In genomic region chr2:95760839-95761525, GRCh38 we compare ENCODE assay signal across 13 cellular contexts.
DNase-seq lines count a peak whose midpoint lies in the region; TF ChIP-seq lines count a peak whose summit lies in the region.
"Had no signal": no experiment of that assay in that cellular context is flagged by ENCODE, and none has a peak within 500 bp of the region (broad histone marks: within the 10 kb centered on the region; RNA-seq: fewer than 3 reads in every experiment).

No MANE protein-coding gene starts in this region.

- H3K4me3 Mint-ChIP-seq in Calu3 (ENCODE audit: low read depth, unreplicated experiment): no peak overlapping the region
- H3K4me3 Mint-ChIP-seq: activated naive CD8-positive, alpha-beta T cell had no signal

- H3K27me3 ChIP-seq in osteoblast (ENCODE audit: insufficient read depth, low read length) (no peaks in the 10 kb centered on the region), suprapubic skin (no peaks in the 10 kb centered on the region)

- H3K4me1 Mint-ChIP-seq in Calu3 (ENCODE audit: low read depth, unreplicated experiment): no peaks in the 10 kb centered on the region

- H4K20me1 ChIP-seq in osteoblast (ENCODE audit: insufficient read depth, low read length): no peaks in the 10 kb centered on the region

- no peak overlapping the region for H3K27ac Mint-ChIP-seq in Calu3 (ENCODE audit: unreplicated experiment)
- H3K27ac Mint-ChIP-seq: activated naive CD8-positive, alpha-beta T cell had no signal

- TF ChIP-seq POLR2A in suprapubic skin (IDR thresholded peaks at IDR 0.05): no peak

- H3K36me3 Mint-ChIP-seq in Calu3 (ENCODE audit: insufficient read depth, unreplicated experiment): no peaks in the 10 kb centered on the region
- H3K36me3 Mint-ChIP-seq: activated naive CD8-positive, alpha-beta T cell had no signal

- H3K4me3 ChIP-seq in epithelial cell of proximal tubule (ENCODE audit: low read depth, low read length): no peak overlapping the region
- no peak overlapping the region for H3K4me3 ChIP-seq in osteoblast (ENCODE audit: insufficient read depth, low read length)
- no peak overlapping the region for H3K4me3 ChIP-seq in suprapubic skin

- H3K27ac ChIP-seq in osteoblast (ENCODE audit: low read depth, low read length) (no peak overlapping the region), suprapubic skin (no peak overlapping the region)

- WGBS in suprapubic skin: 62% methylated on average over 4 of the region's 11 CpGs

- DNase-seq in GM03348 (ENCODE audit: low spot score) (peak; percentile 90), NCI-H69 (lab: John Stamatoyannopoulos, UW) (peak; percentile 4), epithelial cell of proximal tubule (ENCODE audit: low read depth) (peak; percentile 29), osteoblast (ENCODE audit: insufficient read length, low spot score, missing footprints) (peak; percentile 94), suprapubic skin (ENCODE audit: low spot score in 2 of 2) (no peak), cerebellar nuclear complex (lab: John Stamatoyannopoulos, UW) (no peak), NCI-H2029 treated with DMSO at 0.1 percent for 48 hours (lab: John Stamatoyannopoulos, UW) (no peak), Calu3 (no peak)
- DNase-seq: GF-D8, left cardiac atrium, NCI-H2081, SIG-M5 had no signal

- H3K36me3 ChIP-seq in osteoblast (ENCODE audit: insufficient read depth, low read length) (no peaks in the 10 kb centered on the region), suprapubic skin (no peaks in the 10 kb centered on the region)

- H3K27me3 Mint-ChIP-seq in Calu3 (ENCODE audit: unreplicated experiment): peaks cover 14% of the 10 kb centered on the region
- H3K27me3 Mint-ChIP-seq: activated naive CD8-positive, alpha-beta T cell had no signal

- no peak overlapping the region for H3K4me2 ChIP-seq in osteoblast (ENCODE audit: insufficient read depth, low read length)

- CTCF ChIA-PET in Calu3 (lab: Charles Lee): no interaction called here

- no peak for TF ChIP-seq CTCF in epithelial cell of proximal tubule (conservative IDR thresholded peaks at IDR 0.05; ENCODE audit: low read depth, low read length)
- TF ChIP-seq CTCF in osteoblast (IDR thresholded peaks at IDR 0.05; ENCODE audit: extremely low read depth, low read depth, low read length): no peak
- TF ChIP-seq CTCF in suprapubic skin (IDR thresholded peaks at IDR 0.05): no peak
- no peak for TF ChIP-seq CTCF in Calu3 (IDR thresholded peaks at IDR 0.05; ENCODE audit: unreplicated experiment)

- intact Hi-C loops in Calu3 (cut with micrococcal nuclease; ENCODE audit: unreplicated experiment): no loop called here

- no peaks in the 10 kb centered on the region for H3K9me3 Mint-ChIP-seq in Calu3 (ENCODE audit: low read depth, unreplicated experiment)

- no peak for TF ChIP-seq EP300 in suprapubic skin (IDR thresholded peaks at IDR 0.05)

- H3K9me3 ChIP-seq in osteoblast (ENCODE audit: low read depth, low read length): no peaks in the 10 kb centered on the region
- no peaks in the 10 kb centered on the region for H3K9me3 ChIP-seq in suprapubic skin

- BruUV-seq in Calu3 (replicated peaks; lab: Mats Ljungman, UMichigan): no TSS peak

- H2AFZ ChIP-seq in osteoblast (ENCODE audit: low read length): no peak overlapping the region

- H3K4me1 ChIP-seq in osteoblast (ENCODE audit: insufficient read depth, low read length): no peaks in the 10 kb centered on the region
- no peaks in the 10 kb centered on the region for H3K4me1 ChIP-seq in suprapubic skin

- H3K79me2 ChIP-seq in osteoblast (ENCODE audit: insufficient read depth, low read length): no peaks in the 10 kb centered on the region

Comparison
In these comparisons a context has a peak if more than half of its experiments do, and no peak if none do; other contexts are left out.
1. DNase-seq: peak in GM03348 (single experiment), NCI-H69 (single experiment), epithelial cell of proximal tubule (single experiment) and osteoblast (single experiment); none in suprapubic skin (0 of 2), cerebellar nuclear complex (0 of 2), NCI-H2029 treated with DMSO at 0.1 percent for 48 hours (single experiment) and Calu3 (single experiment).